In the genomic region with DNA sequence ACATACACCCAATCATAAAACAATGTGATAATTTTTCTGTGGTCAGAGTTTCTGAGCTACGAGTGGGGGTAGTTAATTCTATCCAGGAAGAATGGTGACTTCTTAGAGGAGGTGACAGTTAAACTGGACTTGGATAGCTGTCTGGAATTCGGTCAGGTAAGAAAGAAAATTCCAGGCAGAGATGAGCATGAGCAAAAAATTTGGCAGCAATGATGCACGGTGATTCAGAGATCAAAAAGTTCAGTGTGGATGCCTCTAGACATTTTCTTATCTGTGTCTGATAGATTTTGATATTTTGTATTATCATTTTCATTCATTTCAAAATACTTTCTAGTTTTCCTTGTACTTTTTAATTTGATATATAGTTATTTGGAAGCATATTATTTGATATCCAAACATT, we compare ENCODE assay signal across 10 cellular contexts. TPM values are rescaled to one million over a fixed set of nuclear protein-coding genes. Genes with fewer than 3 reads are reported as not detected.
"Had no signal": no experiment of that assay in that cellular context is flagged by ENCODE, and none has a peak within 500 bp of the region (broad histone marks: within the 10 kb centered on the region; RNA-seq: fewer than 3 reads in every experiment).

No MANE protein-coding gene starts in this region.

- ATAC-seq: HCT116, HepG2 had no signal

- H3K36me3 ChIP-seq: HAP-1 had no signal

- H3K4me3 ChIP-seq: GM23248, HAP-1 had no signal

- H3K9ac ChIP-seq: GM23248 had no signal

- H3K27ac ChIP-seq: HL-60 had no signal

- H3K9me3 Mint-ChIP-seq: HFFc6, IgD-negative memory B cell had no signal

- H3K4me1 ChIP-seq: HAP-1 had no signal

- H3K4me1 Mint-ChIP-seq: IgD-negative memory B cell had no signal

- H2AFZ ChIP-seq: GM23248 had no signal

- DNase-seq: GM23248, GOT3, H7, HFFc6 had no signal

- H3K4me3 Mint-ChIP-seq: HFFc6, IgD-negative memory B cell had no signal

- H3K27ac Mint-ChIP-seq: HFFc6, IgD-negative memory B cell had no signal

- H3K9me3 ChIP-seq: HAP-1 had no signal

RNA-seq across cellular contexts. Expression of a gene that starts 12.0 kb away (rescaled TPM):
- total RNA-seq: H4, H7, HepG2 had no signal
- polyA plus RNA-seq: HepG2, IgD-negative memory B cell had no signal

RNA-seq across cellular contexts. Expression of a gene that starts 37.0 kb away (rescaled TPM):
- total RNA-seq: H4, H7, HepG2 had no signal
- polyA plus RNA-seq: HepG2, IgD-negative memory B cell had no signal

RNA-seq across cellular contexts. Expression of a gene that starts 55.9 kb away (rescaled TPM):
- total RNA-seq: H7, HepG2 had no signal
- polyA plus RNA-seq: HepG2 had no signal
